Comparison of ENCODE assay signal across 17 cellular contexts in the genomic region with DNA sequence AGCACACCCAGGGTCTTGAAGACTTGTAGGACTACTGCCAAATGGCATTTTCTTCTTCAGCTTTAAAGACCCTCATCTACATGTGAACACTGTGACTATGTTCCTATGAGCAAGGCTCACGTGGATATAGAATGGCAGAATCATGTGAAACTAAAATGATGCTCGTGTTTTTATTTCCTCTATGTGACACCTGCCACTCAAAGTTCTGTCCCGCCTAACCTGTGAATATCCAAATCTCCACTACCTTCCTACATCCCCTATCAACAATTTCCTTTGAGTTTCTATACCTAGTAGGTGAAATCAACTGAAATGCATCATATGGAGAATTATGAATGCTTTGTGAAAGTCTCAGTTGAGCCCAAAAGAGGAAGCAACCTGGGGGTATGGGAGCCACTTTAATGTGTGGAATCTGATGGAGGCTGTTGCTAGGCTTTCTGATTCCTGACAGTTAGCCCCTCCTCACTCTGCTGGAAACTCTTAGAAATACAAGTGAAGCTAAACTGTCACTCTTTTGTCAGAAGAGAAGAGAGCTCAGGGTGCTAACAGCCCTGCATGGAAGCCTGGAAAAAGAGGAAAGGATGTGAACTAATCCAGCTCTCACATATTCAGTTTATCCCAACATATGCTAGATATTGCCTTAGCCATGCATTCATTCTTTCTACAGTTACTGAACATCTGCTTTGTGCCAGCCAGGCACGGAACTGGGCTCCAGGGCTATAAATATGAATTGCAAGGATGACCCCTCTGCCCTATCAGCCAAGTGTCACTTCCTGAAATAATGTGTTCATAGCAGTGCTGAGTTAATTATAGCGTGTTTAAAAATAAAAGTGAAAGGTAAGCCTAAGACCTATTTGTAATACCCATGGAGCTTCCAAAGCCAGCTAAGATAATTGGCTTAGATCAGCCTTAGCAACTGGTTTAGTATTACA. TPM values are rescaled to one million over a fixed set of nuclear protein-coding genes. Genes with fewer than 3 reads are reported as not detected.
DNase-seq lines count a peak whose midpoint lies in the region; ATAC-seq, FAIRE-seq and TF ChIP-seq lines count a peak whose summit lies in the region.
"Had no signal": no experiment of that assay in that cellular context is flagged by ENCODE, and none has a peak within 500 bp of the region (broad histone marks: within the 10 kb centered on the region; RNA-seq: fewer than 3 reads in every experiment).

No MANE protein-coding gene starts in this region.

- no peak overlapping the region for H3K4me3 Mint-ChIP-seq in stimulated activated effector memory CD8-positive, alpha-beta T cell treated with anti-CD3 and anti-CD28 coated beads, Interleukin-12 subunit alpha, Interleukin-12 subunit beta, amount 100 ng/mL, for 72 hours
- H3K4me3 Mint-ChIP-seq: activated naive CD8-positive, alpha-beta T cell treated with anti-CD3 and anti-CD28 coated beads, Interleukin-2, amount 10 ng/mL, durations not matched to agents 7 days and 5 days; central memory CD8-positive, alpha-beta T cell; naive thymus-derived CD4-positive, alpha-beta T cell; stimulated activated naive CD8-positive, alpha-beta T cell treated with anti-CD3 and anti-CD28 coated beads, Interleukin-15, Interleukin-2, amounts not matched to agents 100 ng/mL and 50 ng/mL, for 24 hours had no signal

- TF ChIP-seq POLR2A in GM12891 (IDR thresholded peaks at IDR 0.05; ENCODE audit: low read depth, low read length): no peak

- H3K4me3 ChIP-seq in SJCRH30: no peak overlapping the region
- H3K4me3 ChIP-seq: left lung, right lobe of liver had no signal

- no peaks in the 10 kb centered on the region for H3K36me3 ChIP-seq in SJCRH30
- H3K36me3 ChIP-seq: left lung, right lobe of liver had no signal

- no peaks in the 10 kb centered on the region for H3K36me3 Mint-ChIP-seq in stimulated activated effector memory CD8-positive, alpha-beta T cell treated with anti-CD3 and anti-CD28 coated beads, Interleukin-12 subunit alpha, Interleukin-12 subunit beta, amount 100 ng/mL, for 72 hours

- H3K27ac Mint-ChIP-seq in stimulated activated effector memory CD8-positive, alpha-beta T cell treated with anti-CD3 and anti-CD28 coated beads, Interleukin-12 subunit alpha, Interleukin-12 subunit beta, amount 100 ng/mL, for 72 hours: no peak overlapping the region
- H3K27ac Mint-ChIP-seq: activated naive CD8-positive, alpha-beta T cell treated with anti-CD3 and anti-CD28 coated beads, Interleukin-2, amount 10 ng/mL, durations not matched to agents 7 days and 5 days; naive thymus-derived CD4-positive, alpha-beta T cell had no signal

- no peak for DNase-seq in GM12891 (ENCODE audit: insufficient read length, low spot score)
- peak; percentile 7 for DNase-seq in fibroblast of peridontal ligament (ENCODE audit: extremely low read depth)
- no peak for DNase-seq in EL
- no peak for DNase-seq in stimulated activated effector memory CD8-positive, alpha-beta T cell treated with anti-CD3 and anti-CD28 coated beads, Interleukin-12 subunit alpha, Interleukin-12 subunit beta, amount 100 ng/mL, for 72 hours (ENCODE audit: low spot score in 2 of 2)
- no peak for DNase-seq in SJCRH30
- DNase-seq: activated naive CD8-positive, alpha-beta T cell treated with anti-CD3 and anti-CD28 coated beads, Interleukin-2, amount 10 ng/mL, durations not matched to agents 7 days and 5 days; DMS53; hippocampal formation; left lung; naive thymus-derived CD4-positive, alpha-beta T cell; right lobe of liver; stimulated activated CD4-positive, alpha-beta T cell treated with anti-CD3 and anti-CD28 coated beads, Interleukin-4, amount 100 ng/mL, for 4 hours had no signal

- peak; percentile 69 for FAIRE-seq in GM12891 (lab: Jason Lieb, UNC)

- H3K4me1 Mint-ChIP-seq in stimulated activated effector memory CD8-positive, alpha-beta T cell treated with anti-CD3 and anti-CD28 coated beads, Interleukin-12 subunit alpha, Interleukin-12 subunit beta, amount 100 ng/mL, for 72 hours: no peaks in the 10 kb centered on the region
- H3K4me1 Mint-ChIP-seq: central memory CD8-positive, alpha-beta T cell had no signal

- H3K9me3 ChIP-seq in SJCRH30 (replicated peaks): no peaks in the 10 kb centered on the region; the same call in 1 of the 2 replicates
- H3K9me3 ChIP-seq: left lung, right lobe of liver had no signal

- H3K27me3 ChIP-seq in SJCRH30: no peaks in the 10 kb centered on the region
- H3K27me3 ChIP-seq: right lobe of liver had no signal

- no peaks in the 10 kb centered on the region for H3K9me3 Mint-ChIP-seq in stimulated activated effector memory CD8-positive, alpha-beta T cell treated with anti-CD3 and anti-CD28 coated beads, Interleukin-12 subunit alpha, Interleukin-12 subunit beta, amount 100 ng/mL, for 72 hours
- H3K9me3 Mint-ChIP-seq: activated naive CD8-positive, alpha-beta T cell treated with anti-CD3 and anti-CD28 coated beads, Interleukin-2, amount 10 ng/mL, durations not matched to agents 7 days and 5 days; central memory CD8-positive, alpha-beta T cell; naive thymus-derived CD4-positive, alpha-beta T cell; stimulated activated naive CD8-positive, alpha-beta T cell treated with anti-CD3 and anti-CD28 coated beads, Interleukin-15, Interleukin-2, amounts not matched to agents 100 ng/mL and 50 ng/mL, for 24 hours had no signal

- ATAC-seq in GM21447 (IDR thresholded peaks at IDR 0.05; ENCODE audit: unreplicated experiment) (peak; percentile 62), HG03097 (IDR thresholded peaks at IDR 0.05; ENCODE audit: low FRiP score, unreplicated experiment) (peak; percentile 51), HG03432 (IDR thresholded peaks at IDR 0.05; ENCODE audit: unreplicated experiment) (no peak)
- ATAC-seq in stimulated activated effector memory CD8-positive, alpha-beta T cell treated with anti-CD3 and anti-CD28 coated beads, Interleukin-12 subunit alpha, Interleukin-12 subunit beta, amount 100 ng/mL, for 72 hours: no peak
- ATAC-seq: left lung; naive thymus-derived CD4-positive, alpha-beta T cell; right lobe of liver had no signal

- H3K27ac ChIP-seq in SJCRH30: no peak overlapping the region
- H3K27ac ChIP-seq: left lung, right lobe of liver had no signal

- peaks cover 20% of the 10 kb centered on the region; the same call in 1 of the 2 replicates for H3K4me1 ChIP-seq in SJCRH30
- H3K4me1 ChIP-seq: left lung, right lobe of liver had no signal

TF ChIP-seq in GM12891, 5 proteins besides CTCF, POLR2A, EP300 and RAD21:
- no peak for TF ChIP-seq POLR2AphosphoS5 (IDR thresholded peaks at IDR 0.05; ENCODE audit: low read depth, low read length)
- TF ChIP-seq TAF1 (IDR thresholded peaks at IDR 0.05; ENCODE audit: low read depth, low read length): no peak
- peak; percentile 37; the same call in 1 of the 2 replicates for TF ChIP-seq SPI1 (IDR thresholded peaks at IDR 0.05; ENCODE audit: low read depth, low read length)

RNA-seq across cellular contexts. Expression of a gene that starts 11.0 kb away (rescaled TPM):
- polyA plus RNA-seq in GM12891 (2012; ENCODE audit: low read depth, missing spikeins): 0.10 TPM
- 0.32 and 0.71 TPM in 2 replicates for total RNA-seq in SJCRH30 (2014; rRNA removed; shearing (Covaris generic))
- total RNA-seq: right lobe of liver had no signal

Comparison
In these comparisons a context has a peak if more than half of its experiments do, and no peak if none do; other contexts are left out.
1. ATAC-seq: peak in GM21447 (single experiment) and HG03097 (single experiment); none in HG03432 (single experiment) and stimulated activated effector memory CD8-positive, alpha-beta T cell treated with anti-CD3 and anti-CD28 coated beads, Interleukin-12 subunit alpha, Interleukin-12 subunit beta, amount 100 ng/mL, for 72 hours (single experiment).